1 cellular context compared by ENCODE assay signal in genomic region chr1:7961199-7962010, GRCh38.
TF ChIP-seq lines count a peak whose summit lies in the region.

TSS of gene PARK7 (plus strand) at chr1:7961711. CDS start at chr1:7962786, 1,075 bp downstream.

TF ChIP-seq in K562, 482 proteins besides CTCF, POLR2A, EP300 and RAD21 (continued from another document and continues in another):
- TF ChIP-seq THRA (IDR thresholded peaks at IDR 0.05) = no peak
- TF ChIP-seq ZBTB7A (IDR thresholded peaks at IDR 0.05; ENCODE audit: borderline replicate concordance, control insufficient read depth, low read depth, low read length) = peak; percentile 41; the same call in 1 of the 2 replicates
- TF ChIP-seq RERE (CRISPR knock-in tag; IDR thresholded peaks at IDR 0.05; ENCODE audit: borderline replicate concordance) = no peak
- no peak for TF ChIP-seq NR2F6 (CRISPR knock-in tag; IDR thresholded peaks at IDR 0.05)
- no peak for TF ChIP-seq ZNF280B (CRISPR knock-in tag; IDR thresholded peaks at IDR 0.05)
- peak; percentile 64; the same call in 1 of the 2 replicates for TF ChIP-seq ARID3A (IDR thresholded peaks at IDR 0.05; ENCODE audit: borderline replicate concordance, low read depth, low read length)
- TF ChIP-seq CHD1 (IDR thresholded peaks at IDR 0.05; ENCODE audit: low read length) = peak; percentile 66
- TF ChIP-seq NFATC3 (IDR thresholded peaks at IDR 0.05) = no peak
- no peak for TF ChIP-seq HNRNPH1 (optimal IDR thresholded peaks at IDR 0.05; ENCODE audit: low read depth, low read length)
- TF ChIP-seq CCNT2 (IDR thresholded peaks at IDR 0.05; ENCODE audit: borderline replicate concordance, extremely low read depth, insufficient read length, low read depth, low read length) = peak; percentile 91
- TF ChIP-seq POLR3G (IDR thresholded peaks at IDR 0.05; ENCODE audit: extremely low read depth, insufficient read length, insufficient replicate concordance) = no peak
- no peak for TF ChIP-seq ELK1 (CRISPR knock-in tag; IDR thresholded peaks at IDR 0.05)
- TF ChIP-seq ZNF398 (CRISPR knock-in tag; IDR thresholded peaks at IDR 0.05) = no peak
- no peak for TF ChIP-seq TSC22D4 (tag; IDR thresholded peaks at IDR 0.05)
- TF ChIP-seq PHB (CRISPR knock-in tag; IDR thresholded peaks at IDR 0.05) = no peak
- no peak for TF ChIP-seq ELF4 (CRISPR knock-in tag; IDR thresholded peaks at IDR 0.05)
- TF ChIP-seq CLOCK (CRISPR knock-in tag; IDR thresholded peaks at IDR 0.05; ENCODE audit: borderline replicate concordance) = no peak
- TF ChIP-seq PYGO2 (tag; IDR thresholded peaks at IDR 0.05) = no peak
- TF ChIP-seq TFAP4 (CRISPR knock-in tag; IDR thresholded peaks at IDR 0.05; ENCODE audit: borderline replicate concordance) = peak; percentile 97
- TF ChIP-seq U2AF2 (optimal IDR thresholded peaks at IDR 0.05; ENCODE audit: low read depth, low read length) = no peak
- no peak for TF ChIP-seq FOXJ3 (CRISPR knock-in tag; IDR thresholded peaks at IDR 0.05)
- no peak for TF ChIP-seq XRCC3 (IDR thresholded peaks at IDR 0.05)
- TF ChIP-seq E2F3 (CRISPR knock-in tag; IDR thresholded peaks at IDR 0.05) = peak; percentile 46
- TF ChIP-seq HMG20A (CRISPR knock-in tag; conservative IDR thresholded peaks at IDR 0.05) = no peak
- peak; percentile 56; the same call in 1 of the 2 replicates for TF ChIP-seq ZBTB9 (CRISPR knock-in tag; IDR thresholded peaks at IDR 0.05)
- TF ChIP-seq PURB (CRISPR knock-in tag; IDR thresholded peaks at IDR 0.05; ENCODE audit: low read depth) = no peak
- TF ChIP-seq CBX3 (IDR thresholded peaks at IDR 0.05; ENCODE audit: borderline replicate concordance in 1 of 2, low read length in 2 of 2) = no peak; a peak in 1 of 3 replicates
- no peak for TF ChIP-seq ZNF133 (CRISPR knock-in tag; IDR thresholded peaks at IDR 0.05)
- peak; percentile 92; the same call in 1 of the 2 replicates for TF ChIP-seq GATAD2A (IDR thresholded peaks at IDR 0.05)
- TF ChIP-seq NCOA1 (IDR thresholded peaks at IDR 0.05; ENCODE audit: low read depth) = no peak; the same call in 1 of the 2 replicates
- TF ChIP-seq MBD2 (IDR thresholded peaks at IDR 0.05; ENCODE audit: borderline replicate concordance, low read depth) = peak; percentile 100
- TF ChIP-seq HDAC2 (IDR thresholded peaks at IDR 0.05) = peak; percentile 63; the same call in 1 of the 2 replicates
- peak; percentile 85 for TF ChIP-seq CREB3L1 (IDR thresholded peaks at IDR 0.05; ENCODE audit: borderline replicate concordance, low read depth)
- TF ChIP-seq ZC3H11A (IDR thresholded peaks at IDR 0.05; ENCODE audit: low read depth, low read length) = peak; percentile 48; the same call in 1 of the 2 replicates
- no peak for TF ChIP-seq SMARCB1 (IDR thresholded peaks at IDR 0.05; ENCODE audit: insufficient read length, low read depth)
- 0 out of 2 replicates have a peak, but pooled peaks have one; percentile 70 for TF ChIP-seq HIVEP1 (CRISPR knock-in tag; IDR thresholded peaks at IDR 0.05)
- peak; percentile 81 for TF ChIP-seq RNF2 (IDR thresholded peaks at IDR 0.05)
- no peak for TF ChIP-seq RBM34 (IDR thresholded peaks at IDR 0.05; ENCODE audit: borderline replicate concordance, insufficient read depth, low read length)
- TF ChIP-seq SREBF1 (IDR thresholded peaks at IDR 0.05; ENCODE audit: borderline replicate concordance, low read depth, low read length) = peak; percentile 98
- no peak for TF ChIP-seq ZNF184 (CRISPR knock-in tag; IDR thresholded peaks at IDR 0.05)
- no peak for TF ChIP-seq ZBED1 (IDR thresholded peaks at IDR 0.05)
- TF ChIP-seq ZNF780A (CRISPR knock-in tag; IDR thresholded peaks at IDR 0.05) = no peak
